Comparison of ENCODE assay signal across 4 cellular contexts in genomic region chr3:17705991-17706390, GRCh38. TPM values are rescaled to one million over a fixed set of nuclear protein-coding genes. Genes with fewer than 3 reads are reported as not detected.
A peak's percentile ranks its signal among the peaks of the same experiment; 100 is the strongest.
DNase-seq lines count a peak whose midpoint lies in the region; ATAC-seq and TF ChIP-seq lines count a peak whose summit lies in the region.
"Not testable (repeated sequence)": the region's sequence is repeated elsewhere in the genome, so short reads cannot be mapped to it uniquely, and the experiment has no call there.

No MANE protein-coding gene starts in this region.

- peak; percentile 61 for ATAC-seq in activated CD8-positive, alpha-beta T cell treated with anti-CD3 and anti-CD28 coated beads for 36 hours
- ATAC-seq in memory B cell (ENCODE audit: low read depth), result peak; percentile 22
- not testable (repeated sequence) for ATAC-seq in stimulated activated naive B cell treated with anti-CD40 and anti-IgM and Interleukin-4, amounts not matched to agents 10 μg/mL and 1 μg/mL and 100 μg/mL, for 72 hours (replicated peaks)

- DNase-seq in activated CD8-positive, alpha-beta T cell treated with anti-CD3 and anti-CD28 coated beads for 36 hours; memory B cell (ENCODE audit: low spot score in 2 of 2); stimulated activated naive B cell treated with anti-CD40 and anti-IgM and Interleukin-4, amounts not matched to agents 10 μg/mL and 1 μg/mL and 100 μg/mL, for 72 hours: not testable (repeated sequence)

- H3K36me3 Mint-ChIP-seq in activated CD8-positive, alpha-beta T cell treated with anti-CD3 and anti-CD28 coated beads for 36 hours (ENCODE audit: low read depth), result not testable (repeated sequence)
- peaks cover 16% of the 10 kb centered on the region for H3K36me3 Mint-ChIP-seq in dendritic cell treated with granulocyte-macrophage colony-stimulating factor and Interleukin-4, amounts not matched to agents 40 ng/mL and 50 ng/mL, for 4 days (ENCODE audit: low read depth)
- H3K36me3 Mint-ChIP-seq in memory B cell, result peaks cover 10% of the 10 kb centered on the region
- peaks cover 5 to 24% of the 10 kb centered on the region in 2 donors for H3K36me3 Mint-ChIP-seq in stimulated activated naive B cell treated with anti-CD40 and anti-IgM and Interleukin-4, amounts not matched to agents 10 μg/mL and 1 μg/mL and 100 μg/mL, for 72 hours

- H3K4me1 Mint-ChIP-seq in activated CD8-positive, alpha-beta T cell treated with anti-CD3 and anti-CD28 coated beads for 36 hours (ENCODE audit: low read depth); memory B cell: not testable (repeated sequence)
- H3K4me1 Mint-ChIP-seq in dendritic cell treated with granulocyte-macrophage colony-stimulating factor and Interleukin-4, amounts not matched to agents 40 ng/mL and 50 ng/mL, for 4 days (ENCODE audit: low read depth), result peaks cover 20% of the 10 kb centered on the region
- peaks cover 8 to 17% of the 10 kb centered on the region in 2 donors for H3K4me1 Mint-ChIP-seq in stimulated activated naive B cell treated with anti-CD40 and anti-IgM and Interleukin-4, amounts not matched to agents 10 μg/mL and 1 μg/mL and 100 μg/mL, for 72 hours

- not testable (repeated sequence) for H3K27ac Mint-ChIP-seq in activated CD8-positive, alpha-beta T cell treated with anti-CD3 and anti-CD28 coated beads for 36 hours; memory B cell
- peak overlapping the region; percentile 17 for H3K27ac Mint-ChIP-seq in dendritic cell treated with granulocyte-macrophage colony-stimulating factor and Interleukin-4, amounts not matched to agents 40 ng/mL and 50 ng/mL, for 4 days
- peak overlapping the region; percentile 47 for H3K27ac Mint-ChIP-seq in stimulated activated naive B cell treated with anti-CD40 and anti-IgM and Interleukin-4, amounts not matched to agents 10 μg/mL and 1 μg/mL and 100 μg/mL, for 72 hours

- POLR2A ChIA-PET in activated CD8-positive, alpha-beta T cell treated with anti-CD3 and anti-CD28 coated beads for 36 hours (lab: Charles Lee), result not testable (repeated sequence)

- H3K9me3 Mint-ChIP-seq in activated CD8-positive, alpha-beta T cell treated with anti-CD3 and anti-CD28 coated beads for 36 hours; dendritic cell treated with granulocyte-macrophage colony-stimulating factor and Interleukin-4, amounts not matched to agents 40 ng/mL and 50 ng/mL, for 4 days; memory B cell; stimulated activated naive B cell treated with anti-CD40 and anti-IgM and Interleukin-4, amounts not matched to agents 10 μg/mL and 1 μg/mL and 100 μg/mL, for 72 hours: not testable (repeated sequence)

- not testable (repeated sequence) for H3K4me3 Mint-ChIP-seq in activated CD8-positive, alpha-beta T cell treated with anti-CD3 and anti-CD28 coated beads for 36 hours; dendritic cell treated with granulocyte-macrophage colony-stimulating factor and Interleukin-4, amounts not matched to agents 40 ng/mL and 50 ng/mL, for 4 days; memory B cell; stimulated activated naive B cell treated with anti-CD40 and anti-IgM and Interleukin-4, amounts not matched to agents 10 μg/mL and 1 μg/mL and 100 μg/mL, for 72 hours

- TF ChIP-seq CTCF in activated CD8-positive, alpha-beta T cell treated with anti-CD3 and anti-CD28 coated beads for 36 hours (IDR thresholded peaks at IDR 0.05), result not testable (repeated sequence)

- intact Hi-C loops in activated CD8-positive, alpha-beta T cell treated with anti-CD3 and anti-CD28 coated beads for 36 hours (cut with micrococcal nuclease); dendritic cell treated with granulocyte-macrophage colony-stimulating factor and Interleukin-4, amounts not matched to agents 40 ng/mL and 50 ng/mL, for 4 days (cut with micrococcal nuclease): not testable (repeated sequence)

- CTCF ChIA-PET in activated CD8-positive, alpha-beta T cell treated with anti-CD3 and anti-CD28 coated beads for 36 hours (lab: Charles Lee), result not testable (repeated sequence)

- H3K27me3 Mint-ChIP-seq in activated CD8-positive, alpha-beta T cell treated with anti-CD3 and anti-CD28 coated beads for 36 hours; dendritic cell treated with granulocyte-macrophage colony-stimulating factor and Interleukin-4, amounts not matched to agents 40 ng/mL and 50 ng/mL, for 4 days; memory B cell; stimulated activated naive B cell treated with anti-CD40 and anti-IgM and Interleukin-4, amounts not matched to agents 10 μg/mL and 1 μg/mL and 100 μg/mL, for 72 hours: not testable (repeated sequence)

RNA-seq across cellular contexts. Expression of gene TBC1D5, which starts 36.4 kb away (rescaled TPM):
- total RNA-seq in activated CD8-positive, alpha-beta T cell treated with anti-CD3 and anti-CD28 coated beads for 36 hours, result 10 to 100 TPM; 46.3 to 47.8 TPM
